Comparison of ENCODE assay signal across 19 cellular contexts in genomic region chr10:124359336-124359832, GRCh38.
"Had no signal": no experiment of that assay in that cellular context is flagged by ENCODE, and none has a peak within 500 bp of the region (broad histone marks: within the 10 kb centered on the region; RNA-seq: fewer than 3 reads in every experiment).

No MANE protein-coding gene starts in this region.

- H3K4me3 Mint-ChIP-seq: activated naive CD8-positive, alpha-beta T cell treated with anti-CD3 and anti-CD28 coated beads for 36 hours; activated T-helper 1 cell treated with anti-CD3 and anti-CD28 coated beads, Interleukin-12 subunit alpha, Interleukin-12 subunit beta, Interleukin-2, Interleukin-4 antibody, amounts not matched to agents 30 ng/mL and 10 ng/mL and 1 ng/mL, durations not matched to agents 14 hours and 24 hours and 36 hours; effector memory CD8-positive, alpha-beta T cell; nephron; stimulated activated memory B cell treated with anti-CD40 and anti-IgM and Interleukin-4, amounts not matched to agents 10 μg/mL and 1 μg/mL and 100 μg/mL, for 72 hours; T-helper 17 cell had no signal

- ATAC-seq: effector memory CD8-positive, alpha-beta T cell; left lung; stimulated activated memory B cell treated with anti-CD40 and anti-IgM and Interleukin-4, amounts not matched to agents 10 μg/mL and 1 μg/mL and 100 μg/mL, for 72 hours; T-helper 17 cell; upper lobe of right lung had no signal

- H3K27ac ChIP-seq: left lung, sigmoid colon, spleen, thoracic aorta, upper lobe of right lung, WERI-Rb-1 had no signal

- H3K27me3 ChIP-seq: sigmoid colon, spleen, upper lobe of right lung had no signal

- DNase-seq: activated CD4-positive, alpha-beta T cell treated with anti-CD3 and anti-CD28 coated beads, Interleukin-2, amount 50 U/mL, for 48 hours; activated naive CD8-positive, alpha-beta T cell treated with anti-CD3 and anti-CD28 coated beads for 36 hours; amniotic stem cell; caudate nucleus; effector memory CD8-positive, alpha-beta T cell; head of caudate nucleus; kidney; left lung; midbrain; sigmoid colon; spleen; stimulated activated CD4-positive, alpha-beta T cell treated with anti-CD3 and anti-CD28 coated beads, Interleukin-4, amount 100 ng/mL, for 4 hours; T-helper 17 cell; upper lobe of right lung; WERI-Rb-1 had no signal

- H3K4me3 ChIP-seq: left lung, sigmoid colon, spleen, thoracic aorta, upper lobe of right lung had no signal

- H3K27ac Mint-ChIP-seq: activated naive CD8-positive, alpha-beta T cell treated with anti-CD3 and anti-CD28 coated beads for 36 hours; activated T-helper 1 cell treated with anti-CD3 and anti-CD28 coated beads, Interleukin-12 subunit alpha, Interleukin-12 subunit beta, Interleukin-2, Interleukin-4 antibody, amounts not matched to agents 30 ng/mL and 10 ng/mL and 1 ng/mL, durations not matched to agents 14 hours and 24 hours and 36 hours; effector memory CD8-positive, alpha-beta T cell; nephron; stimulated activated memory B cell treated with anti-CD40 and anti-IgM and Interleukin-4, amounts not matched to agents 10 μg/mL and 1 μg/mL and 100 μg/mL, for 72 hours; T-helper 17 cell had no signal

- H3K36me3 Mint-ChIP-seq: activated naive CD8-positive, alpha-beta T cell treated with anti-CD3 and anti-CD28 coated beads for 36 hours; stimulated activated memory B cell treated with anti-CD40 and anti-IgM and Interleukin-4, amounts not matched to agents 10 μg/mL and 1 μg/mL and 100 μg/mL, for 72 hours had no signal

- H3K36me3 ChIP-seq: left lung, sigmoid colon, spleen, thoracic aorta, upper lobe of right lung, WERI-Rb-1 had no signal
